In the genomic region with DNA sequence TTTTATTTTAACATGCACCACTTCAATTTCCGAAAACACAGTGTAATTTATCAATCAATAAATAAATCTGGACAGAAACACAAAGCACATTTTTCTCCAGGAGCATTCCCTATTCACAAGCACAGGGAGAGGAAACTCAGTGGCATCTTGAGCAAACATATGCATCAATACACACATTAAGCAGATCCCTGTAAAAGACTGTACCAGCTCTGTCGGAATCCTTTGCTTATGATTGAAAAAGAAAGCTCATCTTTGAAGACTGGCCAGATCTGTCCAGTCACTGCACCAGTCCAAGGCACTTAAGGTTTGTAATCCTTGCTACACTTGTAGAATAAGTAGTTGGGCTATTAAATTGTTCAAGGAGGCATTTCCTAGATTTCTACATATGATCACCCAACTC, we compare ENCODE assay signal across 20 cellular contexts.
"Had no signal": no experiment of that assay in that cellular context is flagged by ENCODE, and none has a peak within 500 bp of the region (broad histone marks: within the 10 kb centered on the region; RNA-seq: fewer than 3 reads in every experiment).

No MANE protein-coding gene starts in this region.

- H3K27me3 ChIP-seq: dorsolateral prefrontal cortex, gastrocnemius medialis, ovary, sigmoid colon, testis, tibial artery had no signal

- H3K27ac ChIP-seq: dorsolateral prefrontal cortex, gastrocnemius medialis, lower lobe of right lung, ovary, psoas muscle, sigmoid colon, testis, tibial artery had no signal

- H3K4me3 ChIP-seq: dorsolateral prefrontal cortex, gastrocnemius medialis, lower lobe of right lung, ovary, psoas muscle, sigmoid colon, testis, tibial artery had no signal

- H3K36me3 ChIP-seq: gastrocnemius medialis, lower lobe of right lung, ovary, sigmoid colon, tibial artery had no signal

- DNase-seq: dorsolateral prefrontal cortex; effector CD4-positive, alpha-beta T cell; foreskin fibroblast; gastrocnemius medialis; head of caudate nucleus; left ventricle myocardium superior; lower lobe of right lung; naive thymus-derived CD8-positive, alpha-beta T cell; nephron progenitor cell; nucleus accumbens; ovary; posterior cingulate gyrus; psoas muscle; right cardiac atrium; sigmoid colon; stimulated activated CD4-positive, alpha-beta T cell treated with anti-CD3 and anti-CD28 coated beads, Interleukin-4, amount 100 ng/mL, for 4 hours; stimulated activated naive CD8-positive, alpha-beta T cell treated with anti-CD3 and anti-CD28 coated beads, Interleukin-15, Interleukin-2, amounts not matched to agents 100 U/mL and 50 U/mL, for 24 hours; substantia nigra; testis; tibial artery had no signal

- H3K4me1 ChIP-seq: gastrocnemius medialis, lower lobe of right lung, psoas muscle, sigmoid colon, testis, tibial artery had no signal

- H3K9me3 ChIP-seq: gastrocnemius medialis, lower lobe of right lung, ovary, psoas muscle, sigmoid colon, testis, tibial artery had no signal
